In the genomic region with DNA sequence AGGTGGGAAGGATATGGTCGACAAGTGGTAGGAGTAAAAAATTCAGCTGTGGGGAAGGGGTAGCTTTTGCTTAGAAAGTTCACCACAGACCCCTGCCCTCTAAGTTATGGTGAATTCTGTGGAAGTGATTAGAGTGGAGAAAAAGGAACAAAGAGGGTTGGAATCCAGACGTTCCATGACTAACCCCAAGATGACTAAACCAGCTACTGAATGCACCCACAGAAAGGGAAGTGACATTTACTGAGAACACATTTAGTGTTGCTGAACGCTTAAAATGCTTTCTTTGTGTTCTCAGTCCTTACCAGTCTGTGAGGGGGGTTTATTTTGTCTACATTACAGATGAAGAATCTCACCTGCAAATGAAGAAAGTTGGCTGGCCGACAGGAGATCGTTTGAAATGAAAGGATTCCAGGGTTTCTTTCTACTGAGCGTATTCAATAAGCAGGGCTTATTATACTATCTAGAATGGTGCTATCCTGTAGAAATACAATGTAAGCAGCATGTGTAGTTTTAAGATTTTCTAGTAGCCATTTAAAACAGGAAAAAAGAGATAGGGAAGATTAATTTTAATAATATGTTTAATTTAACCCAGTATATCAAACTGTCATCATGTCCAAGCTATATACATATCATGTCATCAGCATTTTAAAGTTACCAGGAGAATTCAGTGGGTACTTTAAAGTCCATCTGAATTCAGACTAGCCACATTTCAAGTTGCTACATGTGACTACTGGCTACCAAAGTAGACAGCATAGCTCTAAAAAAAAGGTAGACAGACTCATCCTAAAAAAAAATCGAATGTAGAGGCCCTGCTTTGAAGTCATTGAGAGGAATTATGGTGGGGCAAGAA, we compare ENCODE assay signal across 8 cellular contexts.
A peak's percentile ranks its signal among the peaks of the same experiment; 100 is the strongest.
DNase-seq lines count a peak whose midpoint lies in the region; ATAC-seq and TF ChIP-seq lines count a peak whose summit lies in the region.

No MANE protein-coding gene starts in this region.

- no peak for TF ChIP-seq CTCF in fibroblast of pulmonary artery (IDR thresholded peaks at IDR 0.05; ENCODE audit: low read length, missing control alignments)
- no peak for TF ChIP-seq CTCF in progenitor cell of endocrine pancreas (IDR thresholded peaks at IDR 0.05; ENCODE audit: unreplicated experiment)

- peak overlapping the region; percentile 3 for H3K27ac Mint-ChIP-seq in progenitor cell of endocrine pancreas

- ATAC-seq in GM19324 (IDR thresholded peaks at IDR 0.05; ENCODE audit: low FRiP score, unreplicated experiment) (peak; percentile 80), HG03280 (IDR thresholded peaks at IDR 0.05; ENCODE audit: unreplicated experiment) (peak; percentile 95)

- DNase-seq in Ammon's horn (ENCODE audit: low spot score) (peak; percentile 77), SW 1271 (lab: John Stamatoyannopoulos, UW) (peak; percentile 44 to 88), fibroblast of pulmonary artery (ENCODE audit: low read depth) (peak; percentile 91), progenitor cell of endocrine pancreas (ENCODE audit: low spot score, unreplicated experiment) (no peak), ureter (ENCODE audit: low spot score) (no peak)
- no peak for DNase-seq in central memory CD4-positive, alpha-beta T cell

- peaks cover 1% of the 10 kb centered on the region for H3K36me3 Mint-ChIP-seq in progenitor cell of endocrine pancreas (ENCODE audit: insufficient read depth)

- H3K4me3 Mint-ChIP-seq in progenitor cell of endocrine pancreas (ENCODE audit: low read depth), result no peak overlapping the region

- peak overlapping the region; percentile 10 for H3K4me3 ChIP-seq in fibroblast of pulmonary artery (replicated peaks; ENCODE audit: low read depth, low read length)

- H3K4me1 Mint-ChIP-seq in progenitor cell of endocrine pancreas (ENCODE audit: low read depth), result peaks cover 30% of the 10 kb centered on the region

- no peaks in the 10 kb centered on the region for H3K27me3 Mint-ChIP-seq in progenitor cell of endocrine pancreas

- H3K9me3 Mint-ChIP-seq in progenitor cell of endocrine pancreas (ENCODE audit: low read depth), result no peaks in the 10 kb centered on the region

Comparison
In these comparisons a context has a peak if more than half of its experiments do, and no peak if none do; other contexts are left out.
1. DNase-seq: peak in Ammon's horn (single experiment), SW 1271 (2 of 2) and fibroblast of pulmonary artery (single experiment); none in progenitor cell of endocrine pancreas (single experiment), central memory CD4-positive, alpha-beta T cell (single experiment) and ureter (single experiment).